Comparison of ENCODE assay signal across 1 cellular context in the genomic region with DNA sequence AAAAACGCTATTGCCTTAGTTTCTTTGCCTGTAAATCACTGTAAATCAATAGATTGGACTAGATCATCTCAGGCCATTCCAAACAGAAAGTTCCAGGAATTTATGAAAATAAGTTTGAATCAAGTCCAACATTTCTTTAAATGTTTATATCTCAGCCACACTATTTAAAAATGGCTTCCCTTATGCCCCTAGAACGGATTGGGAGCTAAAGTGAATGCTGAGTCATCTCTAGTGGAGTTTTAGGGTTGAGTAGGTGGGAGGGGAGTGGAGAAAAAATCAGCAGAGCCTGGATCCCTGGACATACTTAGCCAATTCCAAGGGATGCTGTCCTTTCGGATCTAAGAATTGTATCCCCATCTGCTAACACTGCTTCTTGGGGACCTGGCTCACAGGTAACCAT.
TF ChIP-seq lines count a peak whose summit lies in the region.

No MANE protein-coding gene starts in this region.

TF ChIP-seq in K562, 482 proteins besides CTCF, POLR2A, EP300 and RAD21 (continued from another document):
- TF ChIP-seq, protein P1, sequence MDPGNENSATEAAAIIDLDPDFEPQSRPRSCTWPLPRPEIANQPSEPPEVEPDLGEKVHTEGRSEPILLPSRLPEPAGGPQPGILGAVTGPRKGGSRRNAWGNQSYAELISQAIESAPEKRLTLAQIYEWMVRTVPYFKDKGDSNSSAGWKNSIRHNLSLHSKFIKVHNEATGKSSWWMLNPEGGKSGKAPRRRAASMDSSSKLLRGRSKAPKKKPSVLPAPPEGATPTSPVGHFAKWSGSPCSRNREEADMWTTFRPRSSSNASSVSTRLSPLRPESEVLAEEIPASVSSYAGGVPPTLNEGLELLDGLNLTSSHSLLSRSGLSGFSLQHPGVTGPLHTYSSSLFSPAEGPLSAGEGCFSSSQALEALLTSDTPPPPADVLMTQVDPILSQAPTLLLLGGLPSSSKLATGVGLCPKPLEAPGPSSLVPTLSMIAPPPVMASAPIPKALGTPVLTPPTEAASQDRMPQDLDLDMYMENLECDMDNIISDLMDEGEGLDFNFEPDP (CRISPR knock-in tag; IDR thresholded peaks at IDR 0.05), result no peak
- TF ChIP-seq MAFK (IDR thresholded peaks at IDR 0.05; ENCODE audit: low read length) (no peak), ZNF436 (CRISPR knock-in tag; IDR thresholded peaks at IDR 0.05) (no peak), GABPB1 (CRISPR knock-in tag; IDR thresholded peaks at IDR 0.05) (no peak), XRCC3 (IDR thresholded peaks at IDR 0.05) (no peak), HDAC1 (IDR thresholded peaks at IDR 0.05) (no peak), CTBP1 (IDR thresholded peaks at IDR 0.05; ENCODE audit: borderline replicate concordance) (no peak), MAFF (IDR thresholded peaks at IDR 0.05; ENCODE audit: low read length) (peak; percentile 43; the same call in 1 of the 2 replicates), KDM1A (IDR thresholded peaks at IDR 0.05) (no peak), SNIP1 (IDR thresholded peaks at IDR 0.05; ENCODE audit: low read depth) (no peak), MEF2A (IDR thresholded peaks at IDR 0.05; ENCODE audit: control insufficient read depth, low read depth, low read length) (no peak), MCM5 (IDR thresholded peaks at IDR 0.05; ENCODE audit: low read depth) (no peak), SMARCC2 (IDR thresholded peaks at IDR 0.05; ENCODE audit: low read depth) (no peak), ZNF316 (IDR thresholded peaks at IDR 0.05) (peak; percentile 74), NELFE (IDR thresholded peaks at IDR 0.05; ENCODE audit: insufficient read depth, insufficient read length) (no peak), SMAD4 (CRISPR knock-in tag; conservative IDR thresholded peaks at IDR 0.05) (no peak), RFX7 (CRISPR knock-in tag; IDR thresholded peaks at IDR 0.05) (no peak), TFAM (CRISPR knock-in tag; conservative IDR thresholded peaks at IDR 0.05) (no peak), ZFP36 (IDR thresholded peaks at IDR 0.05; ENCODE audit: low read depth, low read length, partially characterized antibody) (no peak), CBX3 (IDR thresholded peaks at IDR 0.05; ENCODE audit: borderline replicate concordance in 1 of 2, low read length in 2 of 2) (no peak), XRCC5 (IDR thresholded peaks at IDR 0.05; ENCODE audit: low read depth, low read length) (no peak), GABPB2 (CRISPR knock-in tag; conservative IDR thresholded peaks at IDR 0.05) (no peak), TRIM28 (IDR thresholded peaks at IDR 0.05) (no peak)
- TF ChIP-seq, protein P2, sequence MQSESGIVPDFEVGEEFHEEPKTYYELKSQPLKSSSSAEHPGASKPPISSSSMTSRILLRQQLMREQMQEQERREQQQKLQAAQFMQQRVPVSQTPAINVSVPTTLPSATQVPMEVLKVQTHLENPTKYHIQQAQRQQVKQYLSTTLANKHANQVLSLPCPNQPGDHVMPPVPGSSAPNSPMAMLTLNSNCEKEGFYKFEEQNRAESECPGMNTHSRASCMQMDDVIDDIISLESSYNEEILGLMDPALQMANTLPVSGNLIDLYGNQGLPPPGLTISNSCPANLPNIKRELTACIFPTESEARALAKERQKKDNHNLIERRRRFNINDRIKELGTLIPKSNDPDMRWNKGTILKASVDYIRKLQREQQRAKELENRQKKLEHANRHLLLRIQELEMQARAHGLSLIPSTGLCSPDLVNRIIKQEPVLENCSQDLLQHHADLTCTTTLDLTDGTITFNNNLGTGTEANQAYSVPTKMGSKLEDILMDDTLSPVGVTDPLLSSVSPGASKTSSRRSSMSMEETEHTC (IDR thresholded peaks at IDR 0.05), result no peak
- TF ChIP-seq, protein P3, sequence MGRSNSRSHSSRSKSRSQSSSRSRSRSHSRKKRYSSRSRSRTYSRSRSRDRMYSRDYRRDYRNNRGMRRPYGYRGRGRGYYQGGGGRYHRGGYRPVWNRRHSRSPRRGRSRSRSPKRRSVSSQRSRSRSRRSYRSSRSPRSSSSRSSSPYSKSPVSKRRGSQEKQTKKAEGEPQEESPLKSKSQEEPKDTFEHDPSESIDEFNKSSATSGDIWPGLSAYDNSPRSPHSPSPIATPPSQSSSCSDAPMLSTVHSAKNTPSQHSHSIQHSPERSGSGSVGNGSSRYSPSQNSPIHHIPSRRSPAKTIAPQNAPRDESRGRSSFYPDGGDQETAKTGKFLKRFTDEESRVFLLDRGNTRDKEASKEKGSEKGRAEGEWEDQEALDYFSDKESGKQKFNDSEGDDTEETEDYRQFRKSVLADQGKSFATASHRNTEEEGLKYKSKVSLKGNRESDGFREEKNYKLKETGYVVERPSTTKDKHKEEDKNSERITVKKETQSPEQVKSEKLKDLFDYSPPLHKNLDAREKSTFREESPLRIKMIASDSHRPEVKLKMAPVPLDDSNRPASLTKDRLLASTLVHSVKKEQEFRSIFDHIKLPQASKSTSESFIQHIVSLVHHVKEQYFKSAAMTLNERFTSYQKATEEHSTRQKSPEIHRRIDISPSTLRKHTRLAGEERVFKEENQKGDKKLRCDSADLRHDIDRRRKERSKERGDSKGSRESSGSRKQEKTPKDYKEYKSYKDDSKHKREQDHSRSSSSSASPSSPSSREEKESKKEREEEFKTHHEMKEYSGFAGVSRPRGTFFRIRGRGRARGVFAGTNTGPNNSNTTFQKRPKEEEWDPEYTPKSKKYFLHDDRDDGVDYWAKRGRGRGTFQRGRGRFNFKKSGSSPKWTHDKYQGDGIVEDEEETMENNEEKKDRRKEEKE (IDR thresholded peaks at IDR 0.05; ENCODE audit: borderline replicate concordance in 1 of 2, control insufficient read depth in 1 of 2, low read depth in 2 of 2, low read length in 1 of 2), result no peak
- TF ChIP-seq, protein P4, sequence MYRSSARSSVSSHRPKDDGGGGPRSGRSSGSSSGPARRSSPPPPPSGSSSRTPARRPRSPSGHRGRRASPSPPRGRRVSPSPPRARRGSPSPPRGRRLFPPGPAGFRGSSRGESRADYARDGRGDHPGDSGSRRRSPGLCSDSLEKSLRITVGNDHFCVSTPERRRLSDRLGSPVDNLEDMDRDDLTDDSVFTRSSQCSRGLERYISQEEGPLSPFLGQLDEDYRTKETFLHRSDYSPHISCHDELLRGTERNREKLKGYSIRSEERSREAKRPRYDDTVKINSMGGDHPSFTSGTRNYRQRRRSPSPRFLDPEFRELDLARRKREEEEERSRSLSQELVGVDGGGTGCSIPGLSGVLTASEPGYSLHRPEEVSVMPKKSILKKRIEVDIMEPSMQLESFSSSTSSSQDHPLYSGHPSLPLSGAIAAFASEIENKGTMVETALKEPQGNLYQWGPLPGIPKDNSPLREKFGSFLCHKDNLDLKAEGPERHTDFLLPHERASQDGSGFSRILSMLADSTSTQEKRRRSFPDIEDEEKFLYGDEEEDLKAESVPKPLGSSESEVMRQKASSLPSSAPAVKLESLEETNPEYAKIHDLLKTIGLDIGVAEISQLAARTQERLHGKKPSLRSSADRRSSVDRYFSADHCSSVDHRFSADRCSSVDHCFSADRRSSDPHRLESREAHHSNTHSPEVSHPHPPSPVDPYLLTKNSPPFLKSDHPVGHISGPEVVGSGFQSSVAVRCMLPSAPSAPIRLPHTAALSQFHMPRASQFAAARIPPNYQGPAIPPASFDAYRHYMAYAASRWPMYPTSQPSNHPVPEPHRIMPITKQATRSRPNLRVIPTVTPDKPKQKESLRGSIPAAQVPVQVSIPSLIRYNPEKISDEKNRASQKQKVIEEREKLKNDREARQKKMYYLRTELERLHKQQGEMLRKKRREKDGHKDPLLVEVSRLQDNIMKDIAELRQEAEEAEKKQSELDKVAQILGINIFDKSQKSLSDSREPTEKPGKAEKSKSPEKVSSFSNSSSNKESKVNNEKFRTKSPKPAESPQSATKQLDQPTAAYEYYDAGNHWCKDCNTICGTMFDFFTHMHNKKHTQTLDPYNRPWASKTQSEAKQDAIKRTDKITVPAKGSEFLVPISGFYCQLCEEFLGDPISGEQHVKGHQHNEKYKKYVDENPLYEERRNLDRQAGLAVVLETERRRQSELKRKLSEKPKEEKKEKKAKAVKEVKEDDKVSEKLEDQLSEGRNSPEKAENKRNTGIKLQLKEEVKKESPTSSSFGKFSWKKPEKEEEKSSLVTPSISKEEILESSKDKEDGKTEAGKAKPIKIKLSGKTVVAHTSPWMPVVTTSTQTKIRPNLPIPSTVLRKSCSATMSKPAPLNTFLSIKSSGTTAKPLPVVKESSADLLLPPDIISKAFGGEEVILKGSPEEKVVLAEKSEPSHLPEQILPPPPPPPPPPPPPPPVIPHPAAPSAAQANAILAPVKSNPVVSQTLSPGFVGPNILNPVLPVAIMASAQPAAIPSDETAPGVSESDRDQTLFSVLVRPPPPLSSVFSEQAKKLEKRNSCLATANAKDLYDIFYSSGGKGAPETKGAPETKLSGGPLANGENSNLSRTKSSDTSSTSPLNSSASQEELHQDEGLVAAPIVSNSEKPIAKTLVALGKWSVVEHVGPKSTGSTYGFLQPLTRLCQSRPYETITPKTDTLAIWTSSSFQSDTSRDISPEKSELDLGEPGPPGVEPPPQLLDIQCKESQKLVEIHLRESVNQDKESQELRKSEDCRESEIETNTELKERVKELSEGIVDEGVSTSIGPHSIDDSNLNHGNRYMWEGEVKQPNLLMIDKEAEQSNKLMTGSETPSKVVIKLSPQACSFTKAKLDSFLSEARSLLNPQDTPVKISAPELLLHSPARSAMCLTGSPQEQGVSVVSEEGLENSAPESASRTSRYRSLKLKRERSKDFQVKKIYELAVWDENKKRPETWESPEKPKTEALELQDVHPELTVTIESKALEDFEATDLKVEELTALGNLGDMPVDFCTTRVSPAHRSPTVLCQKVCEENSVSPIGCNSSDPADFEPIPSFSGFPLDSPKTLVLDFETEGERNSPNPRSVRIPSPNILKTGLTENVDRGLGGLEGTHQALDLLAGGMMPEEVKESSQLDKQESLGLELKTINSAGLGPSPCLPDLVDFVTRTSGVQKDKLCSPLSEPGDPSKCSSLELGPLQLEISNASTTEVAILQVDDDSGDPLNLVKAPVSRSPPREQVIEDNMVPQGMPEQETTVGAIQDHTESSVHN (IDR thresholded peaks at IDR 0.05; ENCODE audit: borderline replicate concordance in 1 of 2, low read depth in 1 of 2), result no peak
- TF ChIP-seq, protein P5, sequence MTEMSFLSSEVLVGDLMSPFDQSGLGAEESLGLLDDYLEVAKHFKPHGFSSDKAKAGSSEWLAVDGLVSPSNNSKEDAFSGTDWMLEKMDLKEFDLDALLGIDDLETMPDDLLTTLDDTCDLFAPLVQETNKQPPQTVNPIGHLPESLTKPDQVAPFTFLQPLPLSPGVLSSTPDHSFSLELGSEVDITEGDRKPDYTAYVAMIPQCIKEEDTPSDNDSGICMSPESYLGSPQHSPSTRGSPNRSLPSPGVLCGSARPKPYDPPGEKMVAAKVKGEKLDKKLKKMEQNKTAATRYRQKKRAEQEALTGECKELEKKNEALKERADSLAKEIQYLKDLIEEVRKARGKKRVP (CRISPR knock-in tag; IDR thresholded peaks at IDR 0.05), result no peak
- TF ChIP-seq, protein P6, sequence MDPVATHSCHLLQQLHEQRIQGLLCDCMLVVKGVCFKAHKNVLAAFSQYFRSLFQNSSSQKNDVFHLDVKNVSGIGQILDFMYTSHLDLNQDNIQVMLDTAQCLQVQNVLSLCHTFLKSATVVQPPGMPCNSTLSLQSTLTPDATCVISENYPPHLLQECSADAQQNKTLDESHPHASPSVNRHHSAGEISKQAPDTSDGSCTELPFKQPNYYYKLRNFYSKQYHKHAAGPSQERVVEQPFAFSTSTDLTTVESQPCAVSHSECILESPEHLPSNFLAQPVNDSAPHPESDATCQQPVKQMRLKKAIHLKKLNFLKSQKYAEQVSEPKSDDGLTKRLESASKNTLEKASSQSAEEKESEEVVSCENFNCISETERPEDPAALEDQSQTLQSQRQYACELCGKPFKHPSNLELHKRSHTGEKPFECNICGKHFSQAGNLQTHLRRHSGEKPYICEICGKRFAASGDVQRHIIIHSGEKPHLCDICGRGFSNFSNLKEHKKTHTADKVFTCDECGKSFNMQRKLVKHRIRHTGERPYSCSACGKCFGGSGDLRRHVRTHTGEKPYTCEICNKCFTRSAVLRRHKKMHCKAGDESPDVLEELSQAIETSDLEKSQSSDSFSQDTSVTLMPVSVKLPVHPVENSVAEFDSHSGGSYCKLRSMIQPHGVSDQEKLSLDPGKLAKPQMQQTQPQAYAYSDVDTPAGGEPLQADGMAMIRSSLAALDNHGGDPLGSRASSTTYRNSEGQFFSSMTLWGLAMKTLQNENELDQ (CRISPR knock-in tag; IDR thresholded peaks at IDR 0.05; ENCODE audit: borderline replicate concordance), result no peak
- TF ChIP-seq, protein P7, sequence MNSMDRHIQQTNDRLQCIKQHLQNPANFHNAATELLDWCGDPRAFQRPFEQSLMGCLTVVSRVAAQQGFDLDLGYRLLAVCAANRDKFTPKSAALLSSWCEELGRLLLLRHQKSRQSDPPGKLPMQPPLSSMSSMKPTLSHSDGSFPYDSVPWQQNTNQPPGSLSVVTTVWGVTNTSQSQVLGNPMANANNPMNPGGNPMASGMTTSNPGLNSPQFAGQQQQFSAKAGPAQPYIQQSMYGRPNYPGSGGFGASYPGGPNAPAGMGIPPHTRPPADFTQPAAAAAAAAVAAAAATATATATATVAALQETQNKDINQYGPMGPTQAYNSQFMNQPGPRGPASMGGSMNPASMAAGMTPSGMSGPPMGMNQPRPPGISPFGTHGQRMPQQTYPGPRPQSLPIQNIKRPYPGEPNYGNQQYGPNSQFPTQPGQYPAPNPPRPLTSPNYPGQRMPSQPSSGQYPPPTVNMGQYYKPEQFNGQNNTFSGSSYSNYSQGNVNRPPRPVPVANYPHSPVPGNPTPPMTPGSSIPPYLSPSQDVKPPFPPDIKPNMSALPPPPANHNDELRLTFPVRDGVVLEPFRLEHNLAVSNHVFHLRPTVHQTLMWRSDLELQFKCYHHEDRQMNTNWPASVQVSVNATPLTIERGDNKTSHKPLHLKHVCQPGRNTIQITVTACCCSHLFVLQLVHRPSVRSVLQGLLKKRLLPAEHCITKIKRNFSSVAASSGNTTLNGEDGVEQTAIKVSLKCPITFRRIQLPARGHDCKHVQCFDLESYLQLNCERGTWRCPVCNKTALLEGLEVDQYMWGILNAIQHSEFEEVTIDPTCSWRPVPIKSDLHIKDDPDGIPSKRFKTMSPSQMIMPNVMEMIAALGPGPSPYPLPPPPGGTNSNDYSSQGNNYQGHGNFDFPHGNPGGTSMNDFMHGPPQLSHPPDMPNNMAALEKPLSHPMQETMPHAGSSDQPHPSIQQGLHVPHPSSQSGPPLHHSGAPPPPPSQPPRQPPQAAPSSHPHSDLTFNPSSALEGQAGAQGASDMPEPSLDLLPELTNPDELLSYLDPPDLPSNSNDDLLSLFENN (IDR thresholded peaks at IDR 0.05; ENCODE audit: low read depth in 2 of 2, low read length in 2 of 2), result no peak
TF ChIP-seq in K562: peak in this region for 12.
